ENCODE assay signal across 22 cellular contexts in genomic region chrX:142661696-142662095, GRCh38.
DNase-seq lines count a peak whose midpoint lies in the region; ATAC-seq, FAIRE-seq and TF ChIP-seq lines count a peak whose summit lies in the region.
"Had no signal": no experiment of that assay in that cellular context is flagged by ENCODE, and none has a peak within 500 bp of the region (broad histone marks: within the 10 kb centered on the region; RNA-seq: fewer than 3 reads in every experiment).

No MANE protein-coding gene starts in this region.

- no peak for TF ChIP-seq EP300 in A549 (IDR thresholded peaks at IDR 0.05)

- no peaks in the 10 kb centered on the region for H3K27me3 ChIP-seq in pancreas

- intact Hi-C loops in left colon (cut with DNase I, micrococcal nuclease) (no loop called here), pancreas (cut with DNase I) (no loop called here)

- H3K4me1 ChIP-seq in A549: no peaks in the 10 kb centered on the region
- no peaks in the 10 kb centered on the region for H3K4me1 ChIP-seq in pancreas
- H3K4me1 ChIP-seq: Caco-2 had no signal

- no peak overlapping the region for H3K4me3 Mint-ChIP-seq in nephron progenitor cell
- H3K4me3 Mint-ChIP-seq: B cell; CD4-positive, alpha-beta T cell; CD8-positive, alpha-beta T cell had no signal

- peaks cover 30% of the 10 kb centered on the region for H3K9me3 Mint-ChIP-seq in nephron progenitor cell
- H3K9me3 Mint-ChIP-seq: CD4-positive, alpha-beta T cell had no signal

- CTCF ChIA-PET in A549 (lab: Yijun Ruan, JAX): no interaction called here

- H3K36me3 ChIP-seq in pancreas: no peaks in the 10 kb centered on the region
- H3K36me3 ChIP-seq: BLaER1 treated with 17β-estradiol and CSF1 and Interleukin-3, amounts not matched to agents 10 nM and 100 nM had no signal

- H3K27ac Mint-ChIP-seq in nephron progenitor cell: no peak overlapping the region
- H3K27ac Mint-ChIP-seq: B cell; CD4-positive, alpha-beta T cell; CD8-positive, alpha-beta T cell had no signal

- no peaks in the 10 kb centered on the region for H3K36me3 Mint-ChIP-seq in nephron progenitor cell (ENCODE audit: low read depth)
- H3K36me3 Mint-ChIP-seq: CD8-positive, alpha-beta T cell had no signal

- peak; percentile 63 for FAIRE-seq in A549 (lab: Jason Lieb, UNC)
- peak; percentile 87 for FAIRE-seq in pancreas (lab: Jason Lieb, UNC)
- FAIRE-seq: D721Med, G401.6, GM12891, GM19239 had no signal

- no peak for DNase-seq in A549 (ENCODE audit: low read depth in 1 of 2, low spot score in 1 of 2)
- DNase-seq in left colon: peak in 1 of 2 donors; percentile 5
- DNase-seq in pancreas: no peak
- DNase-seq in AG08396 (ENCODE audit: low spot score): no peak
- DNase-seq in nephron progenitor cell: no peak
- DNase-seq: ACHN; AML-193; Caco-2; Calu3; CD4-positive, alpha-beta T cell; CD8-positive, alpha-beta T cell; DMS79 treated with DMSO at 0.1 percent for 48 hours; GF-D8 had no signal

- no peaks in the 10 kb centered on the region for H3K4me1 Mint-ChIP-seq in nephron progenitor cell
- H3K4me1 Mint-ChIP-seq: B cell had no signal

- 49% methylated on average over 6 of the region's 6 CpGs for WGBS in A549 (ENCODE audit: missing lambda C conversion rate)
- WGBS in pancreas, 2 donors: 68 to 72% methylated on average over 6 of the region's 6 CpGs

- POLR2A ChIA-PET in A549 (lab: Yijun Ruan, JAX): no interaction called here

- no peak for TF ChIP-seq RAD21 in A549 (conservative IDR thresholded peaks at IDR 0.05 in 1 of 2, IDR thresholded peaks at IDR 0.05 in 1 of 2)

- H3K27me3 Mint-ChIP-seq in nephron progenitor cell (ENCODE audit: low read depth, poor library complexity): no peaks in the 10 kb centered on the region
- H3K27me3 Mint-ChIP-seq: B cell; CD4-positive, alpha-beta T cell had no signal

- H3K4me2 ChIP-seq in A549: no peak overlapping the region
- H3K4me2 ChIP-seq: BLaER1 treated with 17β-estradiol and CSF1 and Interleukin-3, amounts not matched to agents 10 nM and 100 nM had no signal

- TF ChIP-seq CTCF in A549 (IDR thresholded peaks at IDR 0.05): no peak
- TF ChIP-seq CTCF in pancreas (IDR thresholded peaks at IDR 0.05): no peak
- no peak for TF ChIP-seq CTCF in nephron progenitor cell (IDR thresholded peaks at IDR 0.05)

- H3K4me3 ChIP-seq in A549 (no peak overlapping the region), pancreas (no peak overlapping the region)
- H3K4me3 ChIP-seq: BLaER1 treated with 17β-estradiol and CSF1 and Interleukin-3, amounts not matched to agents 10 nM and 100 nM had no signal

- H3K9me3 ChIP-seq in A549 (no peaks in the 10 kb centered on the region), pancreas (no peaks in the 10 kb centered on the region)
- H3K9me3 ChIP-seq: Caco-2 had no signal

- no peak for TF ChIP-seq POLR2A in A549 (IDR thresholded peaks at IDR 0.05; ENCODE audit: low read length)

- H3K27ac ChIP-seq in A549 (no peak overlapping the region), pancreas (no peak overlapping the region)
- H3K27ac ChIP-seq: 22Rv1; BLaER1 treated with 17β-estradiol and CSF1 and Interleukin-3, amounts not matched to agents 10 nM and 100 nM; C4-2B had no signal

- no peak for ATAC-seq in A549
- peak; percentile 84 for ATAC-seq in left colon
- no peak for ATAC-seq in pancreas
- no peak for ATAC-seq in HG03571 (IDR thresholded peaks at IDR 0.05; ENCODE audit: unreplicated experiment)
- ATAC-seq: CD8-positive, alpha-beta T cell had no signal

TF ChIP-seq in A549, 52 proteins besides CTCF, POLR2A, EP300 and RAD21:
- TF ChIP-seq HOXA7 (CRISPR knock-in tag; IDR thresholded peaks at IDR 0.05) (no peak), SREBF2 (IDR thresholded peaks at IDR 0.05) (no peak), MAFK (IDR thresholded peaks at IDR 0.05; ENCODE audit: partially characterized antibody) (no peak), ZSCAN20 (CRISPR knock-in tag; IDR thresholded peaks at IDR 0.05) (no peak), RARB (CRISPR knock-in tag; IDR thresholded peaks at IDR 0.05) (no peak)
